ENCODE assay signal across 28 cellular contexts in genomic region chr10:62627985-62628384, GRCh38.
DNase-seq lines count a peak whose midpoint lies in the region; ATAC-seq, FAIRE-seq and TF ChIP-seq lines count a peak whose summit lies in the region.
"Had no signal": no experiment of that assay in that cellular context is flagged by ENCODE, and none has a peak within 500 bp of the region (broad histone marks: within the 10 kb centered on the region; RNA-seq: fewer than 3 reads in every experiment).

No MANE protein-coding gene starts in this region.

- H2AFZ ChIP-seq in IMR-90 (replicated peaks; ENCODE audit: low read length, poor library complexity) (peak overlapping the region; percentile 28), astrocyte (ENCODE audit: low read depth, low read length) (no peak overlapping the region)

- H3K4me3 Mint-ChIP-seq in astrocyte (ENCODE audit: unreplicated experiment), result no peak overlapping the region
- H3K4me3 Mint-ChIP-seq in nephron progenitor cell, result no peak overlapping the region
- H3K4me3 Mint-ChIP-seq: activated T-cell treated with anti-CD3 and anti-CD28 coated beads, Interleukin-2, amount 50 U/mL, for 72 hours; CD4-positive, alpha-beta memory T cell; endodermal cell; neural crest cell had no signal

- BruUV-seq in IMR-90 (replicated peaks; lab: Mats Ljungman, UMichigan), result no TSS peak

- H4K91ac ChIP-seq in IMR-90 (ENCODE audit: insufficient read depth, low read depth, low read length), result no peak overlapping the region

- CTCF ChIA-PET in IMR-90 (lab: Yijun Ruan, JAX), result no interaction called here

- TF ChIP-seq CTCF in IMR-90 (conservative IDR thresholded peaks at IDR 0.05; ENCODE audit: low read depth, low read length), result no peak
- TF ChIP-seq CTCF in astrocyte (IDR thresholded peaks at IDR 0.05; ENCODE audit: insufficient read depth, low read depth, low read length), result no peak
- no peak for TF ChIP-seq CTCF in nephron progenitor cell (IDR thresholded peaks at IDR 0.05)

- dilution Hi-C loops in IMR-90 (cut with HindIII; ENCODE audit: low sequenced_read_pairs, unreplicated experiment), result no loop called here

- H3K27ac Mint-ChIP-seq in astrocyte (ENCODE audit: unreplicated experiment) (peak overlapping the region; percentile 5), nephron progenitor cell (peak overlapping the region; percentile 22)
- H3K27ac Mint-ChIP-seq: activated T-cell treated with anti-CD3 and anti-CD28 coated beads, Interleukin-2, amount 50 U/mL, for 72 hours; endodermal cell; progenitor cell of endocrine pancreas had no signal

- no peak for TF ChIP-seq RAD21 in IMR-90 (IDR thresholded peaks at IDR 0.05; ENCODE audit: low read length)

- no peak for TF ChIP-seq POLR2A in IMR-90 (IDR thresholded peaks at IDR 0.05; ENCODE audit: low read depth, low read length)

- no peak overlapping the region for H4K8ac ChIP-seq in IMR-90 (ENCODE audit: low read depth in 2 of 2, low read length in 2 of 2)

- in situ Hi-C loops in IMR-90 (cut with MboI; ENCODE audit: low sequenced_read_pairs) (no loop called here), HAP-1 (cut with MboI; ENCODE audit: low sequenced_read_pairs) (no loop called here)

- H3K9me3 ChIP-seq in IMR-90 (ENCODE audit: control insufficient read depth, insufficient read depth, low read length) (no peaks in the 10 kb centered on the region), astrocyte (ENCODE audit: insufficient read depth, low read depth, low read length) (no peaks in the 10 kb centered on the region), HAP-1 (no peaks in the 10 kb centered on the region)
- H3K9me3 ChIP-seq: esophagus squamous epithelium, gastroesophageal sphincter, transverse colon had no signal

- H3K4me1 ChIP-seq in IMR-90 (ENCODE audit: control insufficient read depth, insufficient read depth, low read length) (peaks cover 13% of the 10 kb centered on the region), astrocyte (ENCODE audit: insufficient read depth, low read length) (peaks cover 12% of the 10 kb centered on the region), HAP-1 (0 out of 2 replicates have a peak, but pooled peaks cover 3% of the 10 kb centered on the region)
- H3K4me1 ChIP-seq: esophagus squamous epithelium, gastroesophageal sphincter, transverse colon had no signal

- no peak overlapping the region for H2BK15ac ChIP-seq in IMR-90 (ENCODE audit: low read depth, low read length)

- H3K9me3 Mint-ChIP-seq in astrocyte (ENCODE audit: unreplicated experiment), result no peaks in the 10 kb centered on the region
- H3K9me3 Mint-ChIP-seq in nephron progenitor cell, result no peaks in the 10 kb centered on the region
- H3K9me3 Mint-ChIP-seq: CD4-positive, alpha-beta memory T cell had no signal

- POLR2A ChIA-PET in IMR-90 (lab: Charles Lee; ENCODE audit: unreplicated experiment), result no interaction called here

- no peak overlapping the region for H3K56ac ChIP-seq in IMR-90 (ENCODE audit: extremely low read depth, insufficient read depth, low read length)

- H3K4me3 ChIP-seq in IMR-90 (ENCODE audit: insufficient read depth, low read depth, low read length) (no peak overlapping the region), astrocyte (ENCODE audit: insufficient read depth, low read depth, low read length) (no peak overlapping the region), HAP-1 (no peak overlapping the region)
- H3K4me3 ChIP-seq: coronary artery, esophagus squamous epithelium, gastroesophageal sphincter, transverse colon had no signal

- no peaks in the 10 kb centered on the region for H3K27me3 Mint-ChIP-seq in astrocyte (ENCODE audit: low read depth, unreplicated experiment)
- no peaks in the 10 kb centered on the region for H3K27me3 Mint-ChIP-seq in nephron progenitor cell (ENCODE audit: low read depth, poor library complexity)
- H3K27me3 Mint-ChIP-seq: CD4-positive, alpha-beta memory T cell; progenitor cell of endocrine pancreas had no signal

- FAIRE-seq in astrocyte (lab: Jason Lieb, UNC), result no peak

- H2BK120ac ChIP-seq in IMR-90 (ENCODE audit: low read depth, low read length), result no peak overlapping the region

- H2BK5ac ChIP-seq in IMR-90 (ENCODE audit: low read depth, low read length, poor library complexity, severe bottlenecking), result no peak overlapping the region

- H3K79me1 ChIP-seq in IMR-90 (ENCODE audit: low read depth in 1 of 2, low read length in 2 of 2), result no peaks in the 10 kb centered on the region

- H3K27me3 ChIP-seq in IMR-90 (ENCODE audit: control insufficient read depth, insufficient read depth, low read length) (no peaks in the 10 kb centered on the region), astrocyte (ENCODE audit: insufficient read depth, low read length) (no peaks in the 10 kb centered on the region), HAP-1 (ENCODE audit: low read depth) (no peaks in the 10 kb centered on the region)
- H3K27me3 ChIP-seq: esophagus squamous epithelium, transverse colon had no signal

- H3K79me2 ChIP-seq in astrocyte (ENCODE audit: insufficient read depth, low read length), result no peaks in the 10 kb centered on the region

- no peaks in the 10 kb centered on the region for H3K36me3 Mint-ChIP-seq in astrocyte (ENCODE audit: low read depth, unreplicated experiment)
- H3K36me3 Mint-ChIP-seq in nephron progenitor cell (ENCODE audit: low read depth), result no peaks in the 10 kb centered on the region
- H3K36me3 Mint-ChIP-seq: CD4-positive, alpha-beta memory T cell had no signal

- H3K4me2 ChIP-seq in IMR-90 (ENCODE audit: low read depth, low read length) (no peak overlapping the region), astrocyte (ENCODE audit: low read length) (no peak overlapping the region)

- H3K4me1 Mint-ChIP-seq in astrocyte (ENCODE audit: low read depth, unreplicated experiment), result peaks cover 34% of the 10 kb centered on the region
- peaks cover 35% of the 10 kb centered on the region for H3K4me1 Mint-ChIP-seq in nephron progenitor cell

- H3K27ac ChIP-seq in IMR-90 (ENCODE audit: insufficient read depth, low read length) (no peak overlapping the region), astrocyte (ENCODE audit: low read depth, low read length) (no peak overlapping the region)
- H3K27ac ChIP-seq: coronary artery, esophagus squamous epithelium, gastroesophageal sphincter, transverse colon had no signal

- no peak overlapping the region for H4K5ac ChIP-seq in IMR-90 (ENCODE audit: low read depth, low read length)

- no peak overlapping the region for H3K4ac ChIP-seq in IMR-90 (ENCODE audit: low read depth, low read length)

- no peaks in the 10 kb centered on the region for H3K9me1 ChIP-seq in IMR-90 (ENCODE audit: insufficient read depth, low read length)

- 55% methylated on average over 4 of the region's 4 CpGs; no CpG with 5 or more reads in 1 of the 2 experiments for WGBS in IMR-90 (ENCODE audit: extremely low coverage in 2 of 2, insufficient read length in 1 of 2), 2 experiments

- no peak overlapping the region for H2AK5ac ChIP-seq in IMR-90 (ENCODE audit: low read depth, low read length)

- no peak overlapping the region for H2AK9ac ChIP-seq in IMR-90 (replicated peaks; ENCODE audit: low read depth, low read length, poor library complexity)

- H4K20me1 ChIP-seq in IMR-90 (ENCODE audit: insufficient read depth, low read length) (no peaks in the 10 kb centered on the region), astrocyte (ENCODE audit: insufficient read depth, low read length) (no peaks in the 10 kb centered on the region)

- no peak overlapping the region for H3K23ac ChIP-seq in IMR-90 (ENCODE audit: low read depth, low read length)

- H3K9ac ChIP-seq in IMR-90 (ENCODE audit: low read depth, low read length) (no peak overlapping the region), astrocyte (ENCODE audit: low read length) (no peak overlapping the region)

- DNase-seq in Daoy (ENCODE audit: low read depth) (peak; percentile 23), IMR-90 (peak; percentile 45), astrocyte (ENCODE audit: low read depth) (peak; percentile 13), nephron progenitor cell (no peak), NCI-H226 (no peak), NCI-H187 treated with DMSO at 0.1 percent for 48 hours (lab: John Stamatoyannopoulos, UW) (no peak), HAP-1 (ENCODE audit: low spot score in 2 of 2) (no peak)
- DNase-seq: activated naive CD4-positive, alpha-beta T cell treated with Interleukin-2 at 50 U/mL for 16 hours; activated T-cell treated with anti-CD3 and anti-CD28 coated beads, Interleukin-2, amount 50 U/mL, for 72 hours; amygdala; CD4-positive, alpha-beta memory T cell; DMS 273 treated with DMSO at 0.1 percent for 48 hours; endodermal cell; esophagus squamous epithelium; GDM1; GOT3; hypothalamus; Karpas-422; NCI-H187; NCI-H69; SHP77; stimulated activated CD8-positive, alpha-beta memory T cell treated with anti-CD3 and anti-CD28 coated beads, Interleukin-4, amount 100 ng/mL, for 48 hours; T-helper 1 cell; transverse colon had no signal

- peak; percentile 29; the same call in 1 of the 2 replicates for ATAC-seq in IMR-90 (ENCODE audit: low read depth)
- ATAC-seq: activated T-cell treated with anti-CD3 and anti-CD28 coated beads, Interleukin-2, amount 50 U/mL, for 72 hours; gastroesophageal sphincter had no signal

- H3K36me3 ChIP-seq in IMR-90 (ENCODE audit: control insufficient read depth, insufficient read depth, low read length) (no peaks in the 10 kb centered on the region), astrocyte (ENCODE audit: insufficient read depth, low read length) (no peaks in the 10 kb centered on the region), HAP-1 (replicated peaks) (no peaks in the 10 kb centered on the region)
- H3K36me3 ChIP-seq: esophagus squamous epithelium, gastroesophageal sphincter, transverse colon had no signal

- intact Hi-C loops in IMR-90 (cut with micrococcal nuclease), result no loop called here

- no peak overlapping the region for H3K18ac ChIP-seq in IMR-90 (ENCODE audit: low read depth, low read length)

- H3K14ac ChIP-seq in IMR-90 (replicated peaks; ENCODE audit: low read depth, low read length), result no peak overlapping the region

- H2BK20ac ChIP-seq in IMR-90 (ENCODE audit: low read depth, low read length), result no peak overlapping the region

TF ChIP-seq in IMR-90, 13 proteins besides CTCF, POLR2A, EP300 and RAD21 (continues in another document):
- TF ChIP-seq FOS (IDR thresholded peaks at IDR 0.05; ENCODE audit: low read depth, low read length), result no peak
- TF ChIP-seq, protein P1, sequence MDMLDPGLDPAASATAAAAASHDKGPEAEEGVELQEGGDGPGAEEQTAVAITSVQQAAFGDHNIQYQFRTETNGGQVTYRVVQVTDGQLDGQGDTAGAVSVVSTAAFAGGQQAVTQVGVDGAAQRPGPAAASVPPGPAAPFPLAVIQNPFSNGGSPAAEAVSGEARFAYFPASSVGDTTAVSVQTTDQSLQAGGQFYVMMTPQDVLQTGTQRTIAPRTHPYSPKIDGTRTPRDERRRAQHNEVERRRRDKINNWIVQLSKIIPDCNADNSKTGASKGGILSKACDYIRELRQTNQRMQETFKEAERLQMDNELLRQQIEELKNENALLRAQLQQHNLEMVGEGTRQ (IDR thresholded peaks at IDR 0.05; ENCODE audit: low read depth, low read length), result no peak
- no peak for TF ChIP-seq RFX5 (IDR thresholded peaks at IDR 0.05; ENCODE audit: low read depth, low read length)
- TF ChIP-seq RCOR1 (IDR thresholded peaks at IDR 0.05; ENCODE audit: insufficient replicate concordance, low read length), result no peak

Comparison
In these comparisons a context has a peak if more than half of its experiments do, and no peak if none do; other contexts are left out.
1. DNase-seq: peak in Daoy (single experiment), IMR-90 (single experiment) and astrocyte (single experiment); none in nephron progenitor cell (single experiment), NCI-H226 (single experiment), NCI-H187 treated with DMSO at 0.1 percent for 48 hours (single experiment) and HAP-1 (0 of 2).